9 cellular contexts compared by ENCODE assay signal in genomic region chr10:46523119-46523880, GRCh38. TPM values are rescaled to one million over a fixed set of nuclear protein-coding genes. Genes with fewer than 3 reads are reported as not detected.
DNase-seq lines count a peak whose midpoint lies in the region; ATAC-seq, FAIRE-seq and TF ChIP-seq lines count a peak whose summit lies in the region.
"Had no signal": no experiment of that assay in that cellular context is flagged by ENCODE, and none has a peak within 500 bp of the region (broad histone marks: within the 10 kb centered on the region; RNA-seq: fewer than 3 reads in every experiment).

No MANE protein-coding gene starts in this region.

- no peak overlapping the region for H3K9ac ChIP-seq in endothelial cell of umbilical vein (replicated peaks; ENCODE audit: extremely low read depth, insufficient read depth, low read length)

- TF ChIP-seq POLR2A in endothelial cell of umbilical vein (IDR thresholded peaks at IDR 0.05; ENCODE audit: low read depth, low read length): no peak

- no peaks in the 10 kb centered on the region for H3K36me3 Mint-ChIP-seq in nephron progenitor cell (ENCODE audit: low read depth)
- H3K36me3 Mint-ChIP-seq: activated naive CD4-positive, alpha-beta T cell treated with anti-CD3 and anti-CD28 coated beads, Interleukin-2, amount 50 U/mL, for 24 hours had no signal

- H3K4me3 ChIP-seq in endothelial cell of umbilical vein (replicated peaks in 1 of 3; ENCODE audit: insufficient read depth in 1 of 3, low read depth in 1 of 3, low read length in 3 of 3): no peak overlapping the region

- H3K27ac Mint-ChIP-seq in nephron progenitor cell: no peak overlapping the region
- H3K27ac Mint-ChIP-seq: activated naive CD4-positive, alpha-beta T cell treated with anti-CD3 and anti-CD28 coated beads, Interleukin-2, amount 50 U/mL, for 24 hours had no signal

- CTCF ChIA-PET in endothelial cell of umbilical vein (lab: Charles Lee): no interaction called here

- in situ Hi-C loops in Caki2 (cut with HindIII; ENCODE audit: low pct_unique_long_range_greater_than_20kb, low sequenced_read_pairs): no loop called here

- dilution Hi-C loops in endothelial cell of umbilical vein (cut with MboI; ENCODE audit: extremely low pct_ligation_motif_present, low sequenced_read_pairs): no loop called here

- H2AFZ ChIP-seq in endothelial cell of umbilical vein (ENCODE audit: low read depth, low read length): peak overlapping the region; percentile 22

- H3K27me3 Mint-ChIP-seq in nephron progenitor cell (ENCODE audit: low read depth, poor library complexity): no peaks in the 10 kb centered on the region
- H3K27me3 Mint-ChIP-seq: activated naive CD4-positive, alpha-beta T cell treated with anti-CD3 and anti-CD28 coated beads, Interleukin-2, amount 50 U/mL, for 24 hours had no signal

- H3K4me3 Mint-ChIP-seq in nephron progenitor cell: no peak overlapping the region
- H3K4me3 Mint-ChIP-seq: activated naive CD4-positive, alpha-beta T cell treated with anti-CD3 and anti-CD28 coated beads, Interleukin-2, amount 50 U/mL, for 24 hours had no signal

- no peak for FAIRE-seq in endothelial cell of umbilical vein (lab: Jason Lieb, UNC)

- H3K9me3 Mint-ChIP-seq in nephron progenitor cell: no peaks in the 10 kb centered on the region
- H3K9me3 Mint-ChIP-seq: activated naive CD4-positive, alpha-beta T cell treated with anti-CD3 and anti-CD28 coated beads, Interleukin-2, amount 50 U/mL, for 24 hours had no signal

- no peaks in the 10 kb centered on the region for H4K20me1 ChIP-seq in endothelial cell of umbilical vein (replicated peaks; ENCODE audit: control insufficient read depth, extremely low read depth, insufficient read depth, low read length)

- H3K36me3 ChIP-seq in endothelial cell of umbilical vein (ENCODE audit: control insufficient read depth in 2 of 2, extremely low read depth in 1 of 2, insufficient read depth in 2 of 2, low read length in 2 of 2): no peaks in the 10 kb centered on the region

- H3K4me2 ChIP-seq in endothelial cell of umbilical vein (ENCODE audit: insufficient read depth, low read length): no peak overlapping the region

- H3K4me1 Mint-ChIP-seq in nephron progenitor cell: no peaks in the 10 kb centered on the region
- H3K4me1 Mint-ChIP-seq: activated naive CD4-positive, alpha-beta T cell treated with anti-CD3 and anti-CD28 coated beads, Interleukin-2, amount 50 U/mL, for 24 hours had no signal

- DNase-seq in Caki2 (ENCODE audit: low read depth) (peak; percentile 64), NCI-H69 (lab: John Stamatoyannopoulos, UW) (peak; percentile 18), endothelial cell of umbilical vein (ENCODE audit: low read depth, low spot score) (no peak), nephron progenitor cell (peak; percentile 18)

- TF ChIP-seq CTCF in endothelial cell of umbilical vein (IDR thresholded peaks at IDR 0.05; ENCODE audit: extremely low read depth in 1 of 2, insufficient read depth in 1 of 2, low read depth in 1 of 2, low read length in 2 of 2): no peak
- no peak for TF ChIP-seq CTCF in nephron progenitor cell (IDR thresholded peaks at IDR 0.05)

- H3K9me1 ChIP-seq in endothelial cell of umbilical vein (replicated peaks; ENCODE audit: control insufficient read depth, extremely low read depth, insufficient read depth, low read length): no peaks in the 10 kb centered on the region

- intact Hi-C loops in endothelial cell of umbilical vein (cut with micrococcal nuclease): no loop called here

- ATAC-seq in GM21786 (IDR thresholded peaks at IDR 0.05; ENCODE audit: unreplicated experiment) (no peak), HG02938 (IDR thresholded peaks at IDR 0.05; ENCODE audit: unreplicated experiment) (no peak), GM18909 (IDR thresholded peaks at IDR 0.05; ENCODE audit: poor library complexity, unreplicated experiment) (no peak), HG02763 (IDR thresholded peaks at IDR 0.05; ENCODE audit: unreplicated experiment) (no peak)

- POLR2A ChIA-PET in endothelial cell of umbilical vein (lab: Charles Lee): no interaction called here

- H3K79me2 ChIP-seq in endothelial cell of umbilical vein (ENCODE audit: control insufficient read depth, insufficient read depth, low read length): no peaks in the 10 kb centered on the region

- BruUV-seq in endothelial cell of umbilical vein (replicated peaks; lab: Mats Ljungman, UMichigan): no TSS peak

- H3K4me1 ChIP-seq in endothelial cell of umbilical vein (ENCODE audit: control insufficient read depth, extremely low read depth, insufficient read depth, low read length): no peaks in the 10 kb centered on the region

- H3K27me3 ChIP-seq in endothelial cell of umbilical vein (ENCODE audit: control insufficient read depth in 2 of 2, insufficient read depth in 2 of 2, low read length in 2 of 2): no peaks in the 10 kb centered on the region

- H3K27ac ChIP-seq in endothelial cell of umbilical vein (ENCODE audit: insufficient read depth, low read depth, low read length): no peak overlapping the region

- H3K9me3 ChIP-seq in endothelial cell of umbilical vein (replicated peaks; ENCODE audit: control insufficient read depth, insufficient read depth, low read length): no peaks in the 10 kb centered on the region

TF ChIP-seq in endothelial cell of umbilical vein, 7 proteins besides CTCF, POLR2A, EP300 and RAD21:
- no peak for TF ChIP-seq JUN (IDR thresholded peaks at IDR 0.05; ENCODE audit: borderline replicate concordance, insufficient read depth, insufficient read length, low read depth)
- TF ChIP-seq EZH2 (IDR thresholded peaks at IDR 0.05; ENCODE audit: borderline replicate concordance, low read depth, low read length, severe bottlenecking): no peak
- no peak for TF ChIP-seq FOS (IDR thresholded peaks at IDR 0.05; ENCODE audit: borderline replicate concordance, insufficient read depth, low read length)
- TF ChIP-seq POLR2AphosphoS5 (IDR thresholded peaks at IDR 0.05; ENCODE audit: insufficient read depth, low read depth, low read length): no peak
- TF ChIP-seq MYC (IDR thresholded peaks at IDR 0.05; ENCODE audit: low read depth, low read length): no peak
- no peak for TF ChIP-seq MAX (IDR thresholded peaks at IDR 0.05; ENCODE audit: insufficient read depth, insufficient read length)
- no peak for TF ChIP-seq GATA2 (IDR thresholded peaks at IDR 0.05; ENCODE audit: insufficient read depth, insufficient read length, low read depth, low read length)
TF ChIP-seq in endothelial cell of umbilical vein: peak in this region for 0.

RNA-seq across cellular contexts. Expression of gene GPRIN2, which starts 33.2 kb away (rescaled TPM):
- total RNA-seq in Caki2 (2014; rRNA removed; shearing (Covaris generic); ENCODE audit: low replicate concordance): 4.3 and 6.3 TPM in 2 replicates
- not detected in 2 replicates for total RNA-seq in endothelial cell of umbilical vein
- polyA plus RNA-seq in endothelial cell of umbilical vein: not detected in 2 replicates
- polyA plus RNA-seq in endothelial cell of umbilical vein (2011; cell fraction: cytosol; rRNA removed): not detected in 2 replicates
- polyA plus RNA-seq in endothelial cell of umbilical vein (2011; cell fraction: nucleus; rRNA removed): not detected in 2 replicates
- polyA plus RNA-seq in endothelial cell of umbilical vein (2012): not detected in 2 replicates
- not detected in 2 replicates for polyA minus RNA-seq in endothelial cell of umbilical vein
- not detected for polyA minus RNA-seq in endothelial cell of umbilical vein (2011; cell fraction: cytosol; rRNA and poly(A)+ RNA removed)
- not detected in 2 replicates for polyA minus RNA-seq in endothelial cell of umbilical vein (2011; cell fraction: nucleus; rRNA and poly(A)+ RNA removed)

RNA-seq across cellular contexts. Expression of gene SYT15, which starts 55.6 kb away (rescaled TPM):
- not detected in 2 replicates for total RNA-seq in Caki2 (2014; rRNA removed; shearing (Covaris generic); ENCODE audit: low replicate concordance)
- total RNA-seq in endothelial cell of umbilical vein: 0.65 and 0.75 TPM in 2 replicates
- 0.50 and 0.65 TPM in 2 replicates for polyA plus RNA-seq in endothelial cell of umbilical vein
- polyA plus RNA-seq in endothelial cell of umbilical vein (2011; cell fraction: cytosol; rRNA removed): 0.31 and 0.39 TPM in 2 replicates
- 1.5 and 1.8 TPM in 2 replicates for polyA plus RNA-seq in endothelial cell of umbilical vein (2011; cell fraction: nucleus; rRNA removed)
- polyA plus RNA-seq in endothelial cell of umbilical vein (2012): 0.31 and 0.32 TPM in 2 replicates
- 1.0 and 1.1 TPM in 2 replicates for polyA minus RNA-seq in endothelial cell of umbilical vein
- 0.20 TPM for polyA minus RNA-seq in endothelial cell of umbilical vein (2011; cell fraction: cytosol; rRNA and poly(A)+ RNA removed)
- polyA minus RNA-seq in endothelial cell of umbilical vein (2011; cell fraction: nucleus; rRNA and poly(A)+ RNA removed): 1.3 and 1.5 TPM in 2 replicates

RNA-seq across cellular contexts. Expression of gene NPY4R, which starts 57.5 kb away (rescaled TPM):
- not detected in 2 replicates for total RNA-seq in Caki2 (2014; rRNA removed; shearing (Covaris generic); ENCODE audit: low replicate concordance)
- not detected in 2 replicates for total RNA-seq in endothelial cell of umbilical vein
- polyA plus RNA-seq in endothelial cell of umbilical vein: not detected in 2 replicates
- polyA plus RNA-seq in endothelial cell of umbilical vein (2011; cell fraction: cytosol; rRNA removed): not detected in 2 replicates
- polyA plus RNA-seq in endothelial cell of umbilical vein (2011; cell fraction: nucleus; rRNA removed): not detected in 2 replicates
- not detected in 2 replicates for polyA plus RNA-seq in endothelial cell of umbilical vein (2012)
- not detected in 2 replicates for polyA minus RNA-seq in endothelial cell of umbilical vein
- 4.9 TPM for polyA minus RNA-seq in endothelial cell of umbilical vein (2011; cell fraction: cytosol; rRNA and poly(A)+ RNA removed)
- not detected in 2 replicates for polyA minus RNA-seq in endothelial cell of umbilical vein (2011; cell fraction: nucleus; rRNA and poly(A)+ RNA removed)
